1 cellular context compared by ENCODE assay signal in genomic region chr20:62412194-62413024, GRCh38.
A peak's percentile ranks its signal among the peaks of the same experiment; 100 is the strongest.
TF ChIP-seq lines count a peak whose summit lies in the region.

No MANE protein-coding gene starts in this region.

TF ChIP-seq in HepG2, 621 proteins besides CTCF, POLR2A, EP300 and RAD21 (continued from another document and continues in another):
- TF ChIP-seq HMG20A (CRISPR knock-in tag; IDR thresholded peaks at IDR 0.05; ENCODE audit: borderline replicate concordance) (no peak), ZNF577 (CRISPR knock-in tag; IDR thresholded peaks at IDR 0.05; ENCODE audit: borderline replicate concordance, low read depth) (no peak), ZNF747 (CRISPR knock-in tag; IDR thresholded peaks at IDR 0.05; ENCODE audit: borderline replicate concordance) (no peak), NBN (conservative IDR thresholded peaks at IDR 0.05) (no peak), ZNF557 (CRISPR knock-in tag; IDR thresholded peaks at IDR 0.05) (no peak), GABPB1 (CRISPR knock-in tag; IDR thresholded peaks at IDR 0.05) (peak; percentile 55; the same call in 1 of the 2 replicates), ZNF572 (CRISPR knock-in tag; IDR thresholded peaks at IDR 0.05) (no peak), ZFYVE20 (CRISPR knock-in tag; IDR thresholded peaks at IDR 0.05; ENCODE audit: borderline replicate concordance, low read depth) (no peak), MED13 (CRISPR knock-in tag; IDR thresholded peaks at IDR 0.05) (no peak), SAP130 (CRISPR knock-in tag; IDR thresholded peaks at IDR 0.05; ENCODE audit: low read depth) (peak; percentile 76), ESRRA (CRISPR knock-in tag; IDR thresholded peaks at IDR 0.05; ENCODE audit: low read depth) (peak; percentile 78; the same call in 1 of the 2 replicates), CCDC6 (CRISPR knock-in tag; IDR thresholded peaks at IDR 0.05) (no peak), ARNT2 (CRISPR knock-in tag; IDR thresholded peaks at IDR 0.05; ENCODE audit: low read depth) (no peak), ZNF280B (CRISPR knock-in tag; IDR thresholded peaks at IDR 0.05; ENCODE audit: borderline replicate concordance) (peak; percentile 7; the same call in 1 of the 2 replicates), ZNF709 (CRISPR knock-in tag; IDR thresholded peaks at IDR 0.05) (no peak), KLF12 (CRISPR knock-in tag; IDR thresholded peaks at IDR 0.05; ENCODE audit: borderline replicate concordance) (peak; percentile 66; the same call in 1 of the 2 replicates), YEATS2 (CRISPR knock-in tag; IDR thresholded peaks at IDR 0.05; ENCODE audit: borderline replicate concordance) (no peak), ZNF563 (CRISPR knock-in tag; IDR thresholded peaks at IDR 0.05) (no peak), ZBTB3 (CRISPR knock-in tag; IDR thresholded peaks at IDR 0.05; ENCODE audit: borderline replicate concordance, low read depth) (no peak), NFE2 (CRISPR knock-in tag; IDR thresholded peaks at IDR 0.05) (no peak), RFXAP (CRISPR knock-in tag; IDR thresholded peaks at IDR 0.05; ENCODE audit: borderline replicate concordance) (peak; percentile 14; the same call in 1 of the 2 replicates), CENPT (CRISPR knock-in tag; IDR thresholded peaks at IDR 0.05; ENCODE audit: low read depth) (0 out of 2 replicates have a peak, but pooled peaks have one; percentile 45), THYN1 (CRISPR knock-in tag; IDR thresholded peaks at IDR 0.05; ENCODE audit: borderline replicate concordance, low read depth) (no peak; the same call in 1 of the 2 replicates), TEF (CRISPR knock-in tag; IDR thresholded peaks at IDR 0.05) (no peak), ZNF788 (CRISPR knock-in tag; IDR thresholded peaks at IDR 0.05; ENCODE audit: borderline replicate concordance) (peak; percentile 16; the same call in 1 of the 2 replicates), SMARCE1 (IDR thresholded peaks at IDR 0.05; ENCODE audit: borderline replicate concordance) (no peak), RNF219 (CRISPR knock-in tag; IDR thresholded peaks at IDR 0.05) (no peak), JDP2 (CRISPR knock-in tag; IDR thresholded peaks at IDR 0.05; ENCODE audit: borderline replicate concordance) (no peak), ZNF138 (CRISPR knock-in tag; IDR thresholded peaks at IDR 0.05; ENCODE audit: low read depth) (no peak), ZNF253 (CRISPR knock-in tag; IDR thresholded peaks at IDR 0.05; ENCODE audit: borderline replicate concordance) (no peak), TBL1XR1 (IDR thresholded peaks at IDR 0.05; ENCODE audit: borderline replicate concordance, low read length, partially characterized antibody) (no peak), PTBP1 (IDR thresholded peaks at IDR 0.05; ENCODE audit: low read depth, low read length, poor library complexity, severe bottlenecking) (peak; percentile 17), HOXA3 (CRISPR knock-in tag; IDR thresholded peaks at IDR 0.05) (peak; percentile 20; the same call in 1 of the 2 replicates), ZMAT3 (CRISPR knock-in tag; conservative IDR thresholded peaks at IDR 0.05) (0 out of 2 replicates have a peak, but pooled peaks have one; percentile 32), ZNF468 (CRISPR knock-in tag; IDR thresholded peaks at IDR 0.05) (0 out of 2 replicates have a peak, but pooled peaks have one; percentile 80), SP5 (CRISPR knock-in tag; IDR thresholded peaks at IDR 0.05; ENCODE audit: borderline replicate concordance, low read depth) (peak; percentile 13; the same call in 1 of the 2 replicates), MTF1 (CRISPR knock-in tag; IDR thresholded peaks at IDR 0.05) (no peak), SP2 (CRISPR knock-in tag; IDR thresholded peaks at IDR 0.05) (no peak), SNAPC5 (CRISPR knock-in tag; IDR thresholded peaks at IDR 0.05; ENCODE audit: borderline replicate concordance) (no peak), KDM3A (CRISPR knock-in tag; IDR thresholded peaks at IDR 0.05; ENCODE audit: low read depth) (no peak; the same call in 1 of the 2 replicates), BRD4 (CRISPR knock-in tag; IDR thresholded peaks at IDR 0.05) (0 out of 2 replicates have a peak, but pooled peaks have one; percentile 28), SIX4 (CRISPR knock-in tag; IDR thresholded peaks at IDR 0.05) (no peak), ZNF766 (CRISPR knock-in tag; IDR thresholded peaks at IDR 0.05; ENCODE audit: borderline replicate concordance) (no peak), ZNF34 (CRISPR knock-in tag; IDR thresholded peaks at IDR 0.05; ENCODE audit: borderline replicate concordance) (0 out of 2 replicates have a peak, but pooled peaks have one; percentile 13), ARHGAP35 (CRISPR knock-in tag; IDR thresholded peaks at IDR 0.05; ENCODE audit: borderline replicate concordance) (no peak; the same call in 1 of the 2 replicates), HOXA9 (CRISPR knock-in tag; IDR thresholded peaks at IDR 0.05; ENCODE audit: borderline replicate concordance) (no peak)
- TF ChIP-seq, protein P1, sequence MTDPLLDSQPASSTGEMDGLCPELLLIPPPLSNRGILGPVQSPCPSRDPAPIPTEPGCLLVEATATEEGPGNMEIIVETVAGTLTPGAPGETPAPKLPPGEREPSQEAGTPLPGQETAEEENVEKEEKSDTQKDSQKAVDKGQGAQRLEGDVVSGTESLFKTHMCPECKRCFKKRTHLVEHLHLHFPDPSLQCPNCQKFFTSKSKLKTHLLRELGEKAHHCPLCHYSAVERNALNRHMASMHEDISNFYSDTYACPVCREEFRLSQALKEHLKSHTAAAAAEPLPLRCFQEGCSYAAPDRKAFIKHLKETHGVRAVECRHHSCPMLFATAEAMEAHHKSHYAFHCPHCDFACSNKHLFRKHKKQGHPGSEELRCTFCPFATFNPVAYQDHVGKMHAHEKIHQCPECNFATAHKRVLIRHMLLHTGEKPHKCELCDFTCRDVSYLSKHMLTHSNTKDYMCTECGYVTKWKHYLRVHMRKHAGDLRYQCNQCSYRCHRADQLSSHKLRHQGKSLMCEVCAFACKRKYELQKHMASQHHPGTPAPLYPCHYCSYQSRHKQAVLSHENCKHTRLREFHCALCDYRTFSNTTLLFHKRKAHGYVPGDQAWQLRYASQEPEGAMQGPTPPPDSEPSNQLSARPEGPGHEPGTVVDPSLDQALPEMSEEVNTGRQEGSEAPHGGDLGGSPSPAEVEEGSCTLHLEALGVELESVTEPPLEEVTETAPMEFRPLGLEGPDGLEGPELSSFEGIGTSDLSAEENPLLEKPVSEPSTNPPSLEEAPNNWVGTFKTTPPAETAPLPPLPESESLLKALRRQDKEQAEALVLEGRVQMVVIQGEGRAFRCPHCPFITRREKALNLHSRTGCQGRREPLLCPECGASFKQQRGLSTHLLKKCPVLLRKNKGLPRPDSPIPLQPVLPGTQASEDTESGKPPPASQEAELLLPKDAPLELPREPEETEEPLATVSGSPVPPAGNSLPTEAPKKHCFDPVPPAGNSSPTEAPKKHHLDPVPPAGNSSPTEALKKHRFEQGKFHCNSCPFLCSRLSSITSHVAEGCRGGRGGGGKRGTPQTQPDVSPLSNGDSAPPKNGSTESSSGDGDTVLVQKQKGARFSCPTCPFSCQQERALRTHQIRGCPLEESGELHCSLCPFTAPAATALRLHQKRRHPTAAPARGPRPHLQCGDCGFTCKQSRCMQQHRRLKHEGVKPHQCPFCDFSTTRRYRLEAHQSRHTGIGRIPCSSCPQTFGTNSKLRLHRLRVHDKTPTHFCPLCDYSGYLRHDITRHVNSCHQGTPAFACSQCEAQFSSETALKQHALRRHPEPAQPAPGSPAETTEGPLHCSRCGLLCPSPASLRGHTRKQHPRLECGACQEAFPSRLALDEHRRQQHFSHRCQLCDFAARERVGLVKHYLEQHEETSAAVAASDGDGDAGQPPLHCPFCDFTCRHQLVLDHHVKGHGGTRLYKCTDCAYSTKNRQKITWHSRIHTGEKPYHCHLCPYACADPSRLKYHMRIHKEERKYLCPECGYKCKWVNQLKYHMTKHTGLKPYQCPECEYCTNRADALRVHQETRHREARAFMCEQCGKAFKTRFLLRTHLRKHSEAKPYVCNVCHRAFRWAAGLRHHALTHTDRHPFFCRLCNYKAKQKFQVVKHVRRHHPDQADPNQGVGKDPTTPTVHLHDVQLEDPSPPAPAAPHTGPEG (CRISPR knock-in tag; IDR thresholded peaks at IDR 0.05), result no peak
- TF ChIP-seq, protein P2, sequence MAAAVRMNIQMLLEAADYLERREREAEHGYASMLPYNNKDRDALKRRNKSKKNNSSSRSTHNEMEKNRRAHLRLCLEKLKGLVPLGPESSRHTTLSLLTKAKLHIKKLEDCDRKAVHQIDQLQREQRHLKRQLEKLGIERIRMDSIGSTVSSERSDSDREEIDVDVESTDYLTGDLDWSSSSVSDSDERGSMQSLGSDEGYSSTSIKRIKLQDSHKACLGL (CRISPR knock-in tag; IDR thresholded peaks at IDR 0.05), result peak; percentile 73; the same call in 1 of the 2 replicates
- TF ChIP-seq, protein P3, sequence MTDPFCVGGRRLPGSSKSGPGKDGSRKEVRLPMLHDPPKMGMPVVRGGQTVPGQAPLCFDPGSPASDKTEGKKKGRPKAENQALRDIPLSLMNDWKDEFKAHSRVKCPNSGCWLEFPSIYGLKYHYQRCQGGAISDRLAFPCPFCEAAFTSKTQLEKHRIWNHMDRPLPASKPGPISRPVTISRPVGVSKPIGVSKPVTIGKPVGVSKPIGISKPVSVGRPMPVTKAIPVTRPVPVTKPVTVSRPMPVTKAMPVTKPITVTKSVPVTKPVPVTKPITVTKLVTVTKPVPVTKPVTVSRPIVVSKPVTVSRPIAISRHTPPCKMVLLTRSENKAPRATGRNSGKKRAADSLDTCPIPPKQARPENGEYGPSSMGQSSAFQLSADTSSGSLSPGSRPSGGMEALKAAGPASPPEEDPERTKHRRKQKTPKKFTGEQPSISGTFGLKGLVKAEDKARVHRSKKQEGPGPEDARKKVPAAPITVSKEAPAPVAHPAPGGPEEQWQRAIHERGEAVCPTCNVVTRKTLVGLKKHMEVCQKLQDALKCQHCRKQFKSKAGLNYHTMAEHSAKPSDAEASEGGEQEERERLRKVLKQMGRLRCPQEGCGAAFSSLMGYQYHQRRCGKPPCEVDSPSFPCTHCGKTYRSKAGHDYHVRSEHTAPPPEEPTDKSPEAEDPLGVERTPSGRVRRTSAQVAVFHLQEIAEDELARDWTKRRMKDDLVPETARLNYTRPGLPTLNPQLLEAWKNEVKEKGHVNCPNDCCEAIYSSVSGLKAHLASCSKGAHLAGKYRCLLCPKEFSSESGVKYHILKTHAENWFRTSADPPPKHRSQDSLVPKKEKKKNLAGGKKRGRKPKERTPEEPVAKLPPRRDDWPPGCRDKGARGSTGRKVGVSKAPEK (CRISPR knock-in tag; IDR thresholded peaks at IDR 0.05; ENCODE audit: borderline replicate concordance), result no peak
- TF ChIP-seq, protein P4, sequence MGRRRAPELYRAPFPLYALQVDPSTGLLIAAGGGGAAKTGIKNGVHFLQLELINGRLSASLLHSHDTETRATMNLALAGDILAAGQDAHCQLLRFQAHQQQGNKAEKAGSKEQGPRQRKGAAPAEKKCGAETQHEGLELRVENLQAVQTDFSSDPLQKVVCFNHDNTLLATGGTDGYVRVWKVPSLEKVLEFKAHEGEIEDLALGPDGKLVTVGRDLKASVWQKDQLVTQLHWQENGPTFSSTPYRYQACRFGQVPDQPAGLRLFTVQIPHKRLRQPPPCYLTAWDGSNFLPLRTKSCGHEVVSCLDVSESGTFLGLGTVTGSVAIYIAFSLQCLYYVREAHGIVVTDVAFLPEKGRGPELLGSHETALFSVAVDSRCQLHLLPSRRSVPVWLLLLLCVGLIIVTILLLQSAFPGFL (CRISPR knock-in tag; IDR thresholded peaks at IDR 0.05), result no peak
